Comparison of ENCODE assay signal across 8 cellular contexts in the genomic region with DNA sequence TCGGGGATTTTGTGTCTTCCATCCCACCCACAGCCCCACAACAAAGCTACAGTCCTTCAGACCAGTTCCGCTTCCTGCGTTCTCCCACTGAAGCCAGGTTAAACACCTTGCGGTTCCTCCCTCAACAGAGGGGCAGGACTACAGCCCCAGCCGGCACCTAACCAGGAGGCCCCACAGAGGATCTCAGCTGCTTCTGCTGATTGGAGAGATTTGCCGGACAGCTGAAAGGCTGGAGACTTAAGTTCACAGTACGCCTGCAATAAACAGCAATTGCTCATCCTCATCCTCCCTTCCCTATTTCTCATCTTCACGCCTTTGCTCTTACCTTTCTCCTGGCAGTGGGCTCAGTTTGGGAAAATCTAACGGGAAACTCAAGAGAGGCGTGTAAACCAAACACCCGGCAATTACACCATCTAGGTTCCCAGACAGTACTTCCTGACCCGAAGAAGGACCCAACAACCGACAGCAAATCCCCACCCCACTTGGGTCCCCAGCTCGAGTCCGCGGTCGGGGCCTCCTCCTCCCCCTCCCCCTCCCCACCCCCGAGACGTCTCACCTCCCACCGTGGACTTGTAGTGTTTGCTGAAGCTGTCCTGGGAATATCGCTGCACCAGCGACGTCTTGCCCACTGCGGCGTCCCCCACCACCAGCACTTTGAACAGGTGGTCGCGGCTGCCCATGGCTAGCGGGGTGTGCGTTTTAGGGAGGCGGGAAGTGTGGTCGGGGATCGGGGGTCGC. TPM values are rescaled to one million over a fixed set of nuclear protein-coding genes. Genes with fewer than 3 reads are reported as not detected.
A peak's percentile ranks its signal among the peaks of the same experiment; 100 is the strongest.
DNase-seq lines count a peak whose midpoint lies in the region; ATAC-seq, FAIRE-seq and TF ChIP-seq lines count a peak whose summit lies in the region.

No MANE protein-coding gene starts in this region.

- no peaks in the 10 kb centered on the region for H3K27me3 ChIP-seq in right lobe of liver

- H3K9me3 Mint-ChIP-seq in Calu3 (ENCODE audit: low read depth, unreplicated experiment): no peaks in the 10 kb centered on the region

- TF ChIP-seq POLR2A in right lobe of liver (IDR thresholded peaks at IDR 0.05): no peak

- ATAC-seq in HG02588 (IDR thresholded peaks at IDR 0.05; ENCODE audit: unreplicated experiment) (peak; percentile 32), right lobe of liver (peak; percentile 34 to 50 (median 45))

- FAIRE-seq in RCC 7860 (lab: Jason Lieb, UNC): no peak

- DNase-seq in Calu3: peak; percentile 5
- peak; percentile 45 for DNase-seq in T-helper 22 cell (ENCODE audit: low read depth)
- DNase-seq in cardiac fibroblast (ENCODE audit: low read depth in 2 of 2): peak; percentile 14 to 15
- peak in 1 of 3 donors; percentile 26 for DNase-seq in right lobe of liver
- DNase-seq in stimulated activated CD8-positive, alpha-beta memory T cell treated with anti-CD3 and anti-CD28 coated beads, Interleukin-15, amount 100 ng/mL, for 4 hours (ENCODE audit: low read depth in 2 of 2): peak; percentile 14 to 16
- no peak for DNase-seq in NCI-H446 treated with DMSO at 0.1 percent for 48 hours (lab: John Stamatoyannopoulos, UW)
- no peak for DNase-seq in RCC 7860 (ENCODE audit: low spot score)

- H3K9me3 ChIP-seq in right lobe of liver: no peaks in the 10 kb centered on the region

- peaks cover 6% of the 10 kb centered on the region for H3K4me1 Mint-ChIP-seq in Calu3 (ENCODE audit: low read depth, unreplicated experiment)

- WGBS in right lobe of liver (ENCODE audit: insufficient coverage, low coverage, low lambda C conversion rate, missing lambda C conversion rate): 11% methylated on average over 18 of the region's 33 CpGs

- H3K4me3 Mint-ChIP-seq in Calu3 (ENCODE audit: low read depth, unreplicated experiment): peak overlapping the region; percentile 99

- CTCF ChIA-PET in Calu3 (lab: Charles Lee): interaction anchor here (0.5 to 2.1 kb wide), 4 partner anchors 25 to 144 kb away, joined by 3 to 5 read pairs (median 4); a partner anchor contains a TSS

- H3K27me3 Mint-ChIP-seq in Calu3 (ENCODE audit: unreplicated experiment): peaks cover 7% of the 10 kb centered on the region

- BruUV-seq in Calu3 (replicated peaks; lab: Mats Ljungman, UMichigan): no TSS peak

- H3K27ac Mint-ChIP-seq in Calu3 (ENCODE audit: unreplicated experiment): peak overlapping the region; percentile 97

- peaks cover 0 to 6% (median under 1%) of the 10 kb centered on the region in 4 donors for H3K36me3 ChIP-seq in right lobe of liver

- H3K36me3 Mint-ChIP-seq in Calu3 (ENCODE audit: insufficient read depth, unreplicated experiment): peaks cover 21% of the 10 kb centered on the region

- H3K4me3 ChIP-seq in cardiac fibroblast (replicated peaks in 1 of 2; ENCODE audit: low read depth in 2 of 2, low read length in 2 of 2) (peak overlapping the region; percentile 88 to 93), right lobe of liver (peak overlapping the region; percentile 62 to 80 (median 77))

- intact Hi-C loops in Calu3 (cut with micrococcal nuclease; ENCODE audit: unreplicated experiment) (no loop called here), right lobe of liver (cut with DNase I) (no loop called here)

- no peaks in the 10 kb centered on the region for H3K4me1 ChIP-seq in right lobe of liver

- H3K27ac ChIP-seq in right lobe of liver: peak overlapping the region; percentile 54 to 78 (median 56)

- no peak for TF ChIP-seq CTCF in Calu3 (IDR thresholded peaks at IDR 0.05; ENCODE audit: unreplicated experiment)
- TF ChIP-seq CTCF in cardiac fibroblast (IDR thresholded peaks at IDR 0.05; ENCODE audit: low read depth, low read length): no peak
- TF ChIP-seq CTCF in right lobe of liver (IDR thresholded peaks at IDR 0.05): no peak

RNA-seq across cellular contexts. Expression of a gene that starts 0.8 kb away (rescaled TPM):
- 27.1 and 29.5 TPM in 2 replicates for total RNA-seq in Calu3 (2022)
- total RNA-seq in right lobe of liver: 10 to 100 TPM; 16.4 to 26.8 (median 21.2) TPM

RNA-seq across cellular contexts. Expression of a gene that starts 24.5 kb away (rescaled TPM):
- total RNA-seq in Calu3 (2022): 242 and 276 TPM in 2 replicates
- 10 to 100 TPM; 32.8 to 91.1 (median 68.6) TPM for total RNA-seq in right lobe of liver

RNA-seq across cellular contexts. Expression of a gene that starts 38.6 kb away (rescaled TPM):
- 27.8 and 31.9 TPM in 2 replicates for total RNA-seq in Calu3 (2022)
- total RNA-seq in right lobe of liver: 1 to 10 TPM; 3.4 to 6.4 (median 4.6) TPM

Comparison
In these comparisons a context has a peak if more than half of its experiments do, and no peak if none do; other contexts are left out.
1. DNase-seq: peak in Calu3 (single experiment), T-helper 22 cell (single experiment), cardiac fibroblast (2 of 2) and stimulated activated CD8-positive, alpha-beta memory T cell treated with anti-CD3 and anti-CD28 coated beads, Interleukin-15, amount 100 ng/mL, for 4 hours (2 of 2); none in NCI-H446 treated with DMSO at 0.1 percent for 48 hours (single experiment) and RCC 7860 (single experiment).